11 cellular contexts compared by ENCODE assay signal in genomic region chr5:142433526-142434321, GRCh38.
DNase-seq lines count a peak whose midpoint lies in the region; ATAC-seq and TF ChIP-seq lines count a peak whose summit lies in the region.
"Had no signal": no experiment of that assay in that cellular context is flagged by ENCODE, and none has a peak within 500 bp of the region (broad histone marks: within the 10 kb centered on the region; RNA-seq: fewer than 3 reads in every experiment).

No MANE protein-coding gene starts in this region.

- no peak overlapping the region for H3K27ac Mint-ChIP-seq in stimulated activated naive B cell treated with anti-CD40 and anti-IgM and Interleukin-4, amounts not matched to agents 10 μg/mL and 1 μg/mL and 100 μg/mL, for 72 hours
- H3K27ac Mint-ChIP-seq: activated B cell treated with CpG ODN at 0.5 μM for 24 hours had no signal

- H3K9ac ChIP-seq in HCT116 (ENCODE audit: low read length), result no peak overlapping the region
- H3K9ac ChIP-seq in mesenchymal stem cell (ENCODE audit: low read length), result peak overlapping the region; percentile 65

- H3K9me2 ChIP-seq in HCT116 (ENCODE audit: insufficient read depth), result no peaks in the 10 kb centered on the region

- TF ChIP-seq CTCF in AG10803 (conservative IDR thresholded peaks at IDR 0.05; ENCODE audit: low read length) (no peak), HCT116 (IDR thresholded peaks at IDR 0.05 in 2 of 3, conservative IDR thresholded peaks at IDR 0.05 in 1 of 3; ENCODE audit: borderline replicate concordance in 1 of 3, insufficient read depth in 1 of 3, low read depth in 2 of 3, low read length in 2 of 3) (no peak), upper lobe of left lung (IDR thresholded peaks at IDR 0.05) (no peak)

- no peak for TF ChIP-seq RAD21 in HCT116 (IDR thresholded peaks at IDR 0.05; ENCODE audit: low read depth)

- no peaks in the 10 kb centered on the region for H3K9me3 Mint-ChIP-seq in stimulated activated naive B cell treated with anti-CD40 and anti-IgM and Interleukin-4, amounts not matched to agents 10 μg/mL and 1 μg/mL and 100 μg/mL, for 72 hours
- H3K9me3 Mint-ChIP-seq: activated B cell treated with CpG ODN at 0.5 μM for 24 hours had no signal

- DNase-seq in AG10803 (ENCODE audit: low read depth) (peak; percentile 56), HCT116 (ENCODE audit: low read depth, low spot score) (no peak), astrocyte of the hippocampus (ENCODE audit: low read depth, low spot score) (peak; percentile 75), mesenchymal stem cell (peak; percentile 40), upper lobe of left lung (no peak), CD1c-positive myeloid dendritic cell (ENCODE audit: extremely low spot score) (no peak)
- no peak for DNase-seq in stimulated activated naive B cell treated with anti-CD40 and anti-IgM and Interleukin-4, amounts not matched to agents 10 μg/mL and 1 μg/mL and 100 μg/mL, for 72 hours
- DNase-seq: activated B cell treated with CpG ODN at 0.5 μM for 24 hours, cortex of kidney had no signal

- H3K79me1 ChIP-seq in mesenchymal stem cell (replicated peaks; ENCODE audit: low read length, poor library complexity, severe bottlenecking), result no peaks in the 10 kb centered on the region

- intact Hi-C loops in HCT116 (cut with micrococcal nuclease), result no loop called here

- no peak for TF ChIP-seq POLR2A in HCT116 (IDR thresholded peaks at IDR 0.05; ENCODE audit: borderline replicate concordance, extremely low read depth, insufficient read depth, insufficient read length)
- no peak for TF ChIP-seq POLR2A in upper lobe of left lung (IDR thresholded peaks at IDR 0.05)

- no peaks in the 10 kb centered on the region for H4K20me1 ChIP-seq in HCT116 (ENCODE audit: insufficient read depth)

- no peak overlapping the region for H3K4me3 ChIP-seq in AG10803 (ENCODE audit: low read length)
- no peak overlapping the region for H3K4me3 ChIP-seq in HCT116 (replicated peaks in 1 of 2; ENCODE audit: low read depth in 1 of 2, low read length in 2 of 2)
- H3K4me3 ChIP-seq in mesenchymal stem cell (ENCODE audit: insufficient read depth in 1 of 2, low read depth in 1 of 2, low read length in 2 of 2), result peak overlapping the region in 1 of 2 experiments; percentile 21
- no peak overlapping the region for H3K4me3 ChIP-seq in upper lobe of left lung
- H3K4me3 ChIP-seq: hepatocyte had no signal

- H3K18ac ChIP-seq in mesenchymal stem cell (ENCODE audit: low read depth in 1 of 2, low read length in 2 of 2), result peak overlapping the region; percentile 58 to 69

- H2AFZ ChIP-seq in HCT116 (ENCODE audit: low read depth, low read length, poor library complexity, severe bottlenecking) (no peak overlapping the region), mesenchymal stem cell (ENCODE audit: low read depth, low read length) (no peak overlapping the region)
- H2AFZ ChIP-seq: hepatocyte had no signal

- peak overlapping the region; percentile 13 to 84 for H3K4ac ChIP-seq in mesenchymal stem cell (ENCODE audit: low read depth in 1 of 2, low read length in 2 of 2)

- TF ChIP-seq EP300 in upper lobe of left lung (IDR thresholded peaks at IDR 0.05), result no peak

- H3K27me3 ChIP-seq in HCT116 (ENCODE audit: insufficient read depth, low read length), result no peaks in the 10 kb centered on the region
- H3K27me3 ChIP-seq in mesenchymal stem cell (ENCODE audit: control insufficient read depth in 1 of 2, insufficient read depth in 1 of 2, low read length in 2 of 2), result no peaks in the 10 kb centered on the region
- no peaks in the 10 kb centered on the region for H3K27me3 ChIP-seq in upper lobe of left lung
- H3K27me3 ChIP-seq: hepatocyte had no signal

- peaks cover 22 to 26% of the 10 kb centered on the region in 2 donors for H3K4me1 Mint-ChIP-seq in stimulated activated naive B cell treated with anti-CD40 and anti-IgM and Interleukin-4, amounts not matched to agents 10 μg/mL and 1 μg/mL and 100 μg/mL, for 72 hours

- 47% methylated on average over 7 of the region's 8 CpGs for WGBS in mesenchymal stem cell
- WGBS in upper lobe of left lung, 2 donors, result 41 to 58% methylated on average over 8 of the region's 8 CpGs

- H3K4me2 ChIP-seq in HCT116 (ENCODE audit: low read length), result peak overlapping the region; percentile 20; the same call in 1 of the 2 replicates
- peak overlapping the region; percentile 32 for H3K4me2 ChIP-seq in mesenchymal stem cell (ENCODE audit: low read length, poor library complexity, severe bottlenecking)
- H3K4me2 ChIP-seq: hepatocyte had no signal

- H3K4me1 ChIP-seq in HCT116 (ENCODE audit: control insufficient read depth in 1 of 2, insufficient read depth in 2 of 2, low read length in 2 of 2), result peaks cover 60% of the 10 kb centered on the region in 2 experiments
- peaks cover 17% of the 10 kb centered on the region for H3K4me1 ChIP-seq in mesenchymal stem cell (ENCODE audit: control insufficient read depth, insufficient read depth, low read depth, low read length)
- peaks cover 9 to 24% (median 17%) of the 10 kb centered on the region in 4 donors for H3K4me1 ChIP-seq in upper lobe of left lung

- CTCF ChIA-PET in HCT116 (lab: Charles Lee), result no interaction called here

- H4K91ac ChIP-seq in mesenchymal stem cell (ENCODE audit: low read length), result peak overlapping the region; percentile 71

- H3K27ac ChIP-seq in HCT116 (ENCODE audit: low read depth, low read length) (no peak overlapping the region), mesenchymal stem cell (ENCODE audit: low read length, poor library complexity, severe bottlenecking) (peak overlapping the region; percentile 84), upper lobe of left lung (peak overlapping the region in 1 of 4 donors; percentile 43)
- H3K27ac ChIP-seq: hepatocyte had no signal

- H2BK120ac ChIP-seq in mesenchymal stem cell (ENCODE audit: low read depth, low read length), result peak overlapping the region; percentile 40

- H3K9me3 ChIP-seq in HCT116 (ENCODE audit: control insufficient read depth in 1 of 2, insufficient read depth in 1 of 2, low read depth in 1 of 2, low read length in 2 of 2) (no peaks in the 10 kb centered on the region), mesenchymal stem cell (ENCODE audit: control insufficient read depth, low read length) (no peaks in the 10 kb centered on the region), upper lobe of left lung (no peaks in the 10 kb centered on the region)

- H3K79me2 ChIP-seq in HCT116 (ENCODE audit: insufficient read depth, low read length), result no peaks in the 10 kb centered on the region
- H3K79me2 ChIP-seq: hepatocyte had no signal

- peak overlapping the region in 1 of 2 experiments; percentile 41 for H3K14ac ChIP-seq in mesenchymal stem cell (ENCODE audit: low read length in 2 of 2)

- POLR2A ChIA-PET in HCT116 (lab: Charles Lee), result no interaction called here

- peak overlapping the region; percentile 18 for H2AK5ac ChIP-seq in mesenchymal stem cell (ENCODE audit: low read length, severe bottlenecking)

- no TSS peak for BruUV-seq in HCT116 (replicated peaks; lab: Mats Ljungman, UMichigan)

- no peaks in the 10 kb centered on the region for H3K36me3 Mint-ChIP-seq in stimulated activated naive B cell treated with anti-CD40 and anti-IgM and Interleukin-4, amounts not matched to agents 10 μg/mL and 1 μg/mL and 100 μg/mL, for 72 hours

- ATAC-seq in HCT116, result no peak
- no peak for ATAC-seq in stimulated activated naive B cell treated with anti-CD40 and anti-IgM and Interleukin-4, amounts not matched to agents 10 μg/mL and 1 μg/mL and 100 μg/mL, for 72 hours (replicated peaks)
- no peak for ATAC-seq in HG02884 (IDR thresholded peaks at IDR 0.05; ENCODE audit: unreplicated experiment)
- ATAC-seq in upper lobe of left lung (ENCODE audit: low FRiP score in 2 of 2), result no peak

- peak overlapping the region; percentile 24 for H2BK5ac ChIP-seq in mesenchymal stem cell (ENCODE audit: low read depth, low read length, poor library complexity, severe bottlenecking)

- H2BK15ac ChIP-seq in mesenchymal stem cell (ENCODE audit: low read depth, poor library complexity, severe bottlenecking), result peak overlapping the region; percentile 93

- no peak overlapping the region for H3K4me3 Mint-ChIP-seq in stimulated activated naive B cell treated with anti-CD40 and anti-IgM and Interleukin-4, amounts not matched to agents 10 μg/mL and 1 μg/mL and 100 μg/mL, for 72 hours
- H3K4me3 Mint-ChIP-seq: activated B cell treated with CpG ODN at 0.5 μM for 24 hours had no signal

- H3K23ac ChIP-seq in mesenchymal stem cell (ENCODE audit: low read length in 2 of 2), result peak overlapping the region in 1 of 2 experiments; percentile 77

- H4K8ac ChIP-seq in mesenchymal stem cell (ENCODE audit: low read length), result peak overlapping the region; percentile 74

- RAD21 ChIA-PET in HCT116 (lab: Charles Lee; ENCODE audit: low non-redundant PET in 1 of 2, low total read pairs in 2 of 2, uncharacterized antibody in 2 of 2, unreplicated experiment in 2 of 2), result interaction anchor here in 1 of 2 experiments (0.6 kb wide), 1 partner anchor 109 kb away, joined by 3 read pairs; the partner anchor contains the start of gene SPRY4

- H3K27me3 Mint-ChIP-seq in stimulated activated naive B cell treated with anti-CD40 and anti-IgM and Interleukin-4, amounts not matched to agents 10 μg/mL and 1 μg/mL and 100 μg/mL, for 72 hours, result peaks cover 14 to 19% of the 10 kb centered on the region in 2 donors
- H3K27me3 Mint-ChIP-seq: activated B cell treated with CpG ODN at 0.5 μM for 24 hours had no signal

- H3K36me3 ChIP-seq in HCT116 (ENCODE audit: control insufficient read depth in 1 of 2, insufficient read depth in 2 of 2, low read length in 2 of 2), result no peaks in the 10 kb centered on the region
- H3K36me3 ChIP-seq in mesenchymal stem cell (ENCODE audit: control insufficient read depth in 1 of 2, insufficient read depth in 2 of 2, low read depth in 1 of 2, low read length in 2 of 2), result peaks cover 0 to under 1% of the 10 kb centered on the region in 2 experiments
- H3K36me3 ChIP-seq in upper lobe of left lung, result no peaks in the 10 kb centered on the region

- peak overlapping the region; percentile 74 to 93 for H2BK12ac ChIP-seq in mesenchymal stem cell (ENCODE audit: low read length in 2 of 2)

TF ChIP-seq in HCT116, 20 proteins besides CTCF, POLR2A, EP300 and RAD21 (continues in another document):
- TF ChIP-seq ELF1 (IDR thresholded peaks at IDR 0.05; ENCODE audit: borderline replicate concordance, low read depth) (no peak), FOSL1 (IDR thresholded peaks at IDR 0.05; ENCODE audit: low read depth) (no peak), CBX3 (IDR thresholded peaks at IDR 0.05; ENCODE audit: low read depth) (no peak)

Comparison
In these comparisons a context has a peak if more than half of its experiments do, and no peak if none do; other contexts are left out.
1. DNase-seq: peak in AG10803 (single experiment), astrocyte of the hippocampus (single experiment) and mesenchymal stem cell (single experiment); none in HCT116 (single experiment), stimulated activated naive B cell treated with anti-CD40 and anti-IgM and Interleukin-4, amounts not matched to agents 10 μg/mL and 1 μg/mL and 100 μg/mL, for 72 hours (single experiment), upper lobe of left lung (0 of 2) and CD1c-positive myeloid dendritic cell (single experiment).